In genomic region chr12:74980510-74980909, GRCh38 we compare ENCODE assay signal across 15 cellular contexts.
DNase-seq lines count a peak whose midpoint lies in the region; ATAC-seq and TF ChIP-seq lines count a peak whose summit lies in the region.
"Had no signal": no experiment of that assay in that cellular context is flagged by ENCODE, and none has a peak within 500 bp of the region (broad histone marks: within the 10 kb centered on the region; RNA-seq: fewer than 3 reads in every experiment).

No MANE protein-coding gene starts in this region.

- H3K79me1 ChIP-seq in mesendoderm (ENCODE audit: low read length) = no peaks in the 10 kb centered on the region

- H3K4me1 ChIP-seq in prostate gland (replicated peaks) (peaks cover 4% of the 10 kb centered on the region), lower lobe of right lung (no peaks in the 10 kb centered on the region), mesendoderm (ENCODE audit: control insufficient read depth, low read depth, low read length) (no peaks in the 10 kb centered on the region)
- H3K4me1 ChIP-seq: vagina had no signal

- 4% methylated on average over 4 of the region's 4 CpGs for WGBS in prostate gland
- no CpG with 5 or more reads among the region's 4 CpGs for WGBS in mesendoderm (ENCODE audit: extremely low coverage, insufficient coverage, low lambda C conversion rate)

- TF ChIP-seq POLR2A in prostate gland (IDR thresholded peaks at IDR 0.05) = no peak

- no peak overlapping the region for H2BK120ac ChIP-seq in mesendoderm (ENCODE audit: low read depth, low read length)

- H3K27ac ChIP-seq in prostate gland (no peak overlapping the region), lower lobe of right lung (no peak overlapping the region), mesendoderm (ENCODE audit: low read depth, low read length) (no peak overlapping the region)
- H3K27ac ChIP-seq: vagina had no signal

- no peaks in the 10 kb centered on the region for H3K9me3 ChIP-seq in prostate gland
- no peaks in the 10 kb centered on the region for H3K9me3 ChIP-seq in lower lobe of right lung
- H3K9me3 ChIP-seq: vagina had no signal

- H3K9ac ChIP-seq in mesendoderm (ENCODE audit: low read length) = no peak overlapping the region

- no peaks in the 10 kb centered on the region for H3K36me3 ChIP-seq in prostate gland
- no peaks in the 10 kb centered on the region for H3K36me3 ChIP-seq in lower lobe of right lung
- no peaks in the 10 kb centered on the region for H3K36me3 ChIP-seq in mesendoderm (ENCODE audit: control insufficient read depth, insufficient read depth, low read length)
- H3K36me3 ChIP-seq: vagina had no signal

- no peak overlapping the region for H3K18ac ChIP-seq in mesendoderm (ENCODE audit: low read length)

- H4K5ac ChIP-seq in mesendoderm (ENCODE audit: low read length) = no peak overlapping the region

- no peak overlapping the region for H3K4ac ChIP-seq in mesendoderm (ENCODE audit: low read depth, low read length)

- DNase-seq in EH (ENCODE audit: low read depth) = peak; percentile 0
- peak; percentile 72 for DNase-seq in NCI-H2171 treated with DMSO at 0.1 percent for 48 hours (lab: John Stamatoyannopoulos, UW)
- DNase-seq in epithelial cell of proximal tubule (ENCODE audit: low read depth) = peak; percentile 25
- peak; percentile 72 for DNase-seq in prostate gland (ENCODE audit: low spot score)
- no peak for DNase-seq in lower lobe of right lung
- no peak for DNase-seq in activated naive CD4-positive, alpha-beta T cell (lab: John Stamatoyannopoulos, UW)
- no peak for DNase-seq in NCI-H1436 (lab: John Stamatoyannopoulos, UW)
- DNase-seq in mesendoderm = no peak
- DNase-seq: activated CD4-positive, CD25-positive, alpha-beta regulatory T cell; aorta; Calu3; islet precursor cell; NCI-H1694; stimulated activated naive CD8-positive, alpha-beta T cell treated with anti-CD3 and anti-CD28 coated beads, Interleukin-15, amount 100 ng/mL, for 72 hours had no signal

- intact Hi-C loops in prostate gland (cut with DNase I) (no loop called here), lower lobe of right lung (cut with DNase I) (no loop called here)

- H2AK5ac ChIP-seq in mesendoderm (ENCODE audit: low read length) = no peak overlapping the region

- H2BK15ac ChIP-seq in mesendoderm (replicated peaks; ENCODE audit: low read depth) = no peak overlapping the region

- H3K4me3 ChIP-seq in epithelial cell of proximal tubule (ENCODE audit: low read depth, low read length) (no peak overlapping the region), prostate gland (no peak overlapping the region), lower lobe of right lung (no peak overlapping the region), mesendoderm (ENCODE audit: low read length) (no peak overlapping the region)
- H3K4me3 ChIP-seq: vagina had no signal

- ATAC-seq in lower lobe of right lung = no peak
- ATAC-seq: stimulated activated naive CD8-positive, alpha-beta T cell treated with anti-CD3 and anti-CD28 coated beads, Interleukin-15, amount 100 ng/mL, for 72 hours had no signal

- H3K79me2 ChIP-seq in mesendoderm (ENCODE audit: control insufficient read depth, insufficient read depth, low read length) = no peaks in the 10 kb centered on the region

- H3K4me2 ChIP-seq in mesendoderm (ENCODE audit: low read length) = no peak overlapping the region

- TF ChIP-seq CTCF in epithelial cell of proximal tubule (conservative IDR thresholded peaks at IDR 0.05; ENCODE audit: low read depth, low read length) (no peak), prostate gland (IDR thresholded peaks at IDR 0.05) (no peak), lower lobe of right lung (IDR thresholded peaks at IDR 0.05) (no peak)

- no peak overlapping the region for H4K8ac ChIP-seq in mesendoderm (ENCODE audit: low read depth, low read length)

- no peak overlapping the region for H3K56ac ChIP-seq in mesendoderm (ENCODE audit: low read length)

- no peaks in the 10 kb centered on the region for H3K27me3 ChIP-seq in prostate gland (replicated peaks; ENCODE audit: insufficient read depth)
- H3K27me3 ChIP-seq in lower lobe of right lung (ENCODE audit: low read depth) = no peaks in the 10 kb centered on the region
- no peaks in the 10 kb centered on the region for H3K27me3 ChIP-seq in mesendoderm (ENCODE audit: insufficient read depth, low read length, poor library complexity)
- H3K27me3 ChIP-seq: vagina had no signal

- no peak overlapping the region for H2BK5ac ChIP-seq in mesendoderm (ENCODE audit: low read length)

- H3K23ac ChIP-seq in mesendoderm (ENCODE audit: low read length) = no peak overlapping the region

Comparison
In these comparisons a context has a peak if more than half of its experiments do, and no peak if none do; other contexts are left out.
1. DNase-seq: peak in EH (single experiment), NCI-H2171 treated with DMSO at 0.1 percent for 48 hours (single experiment), epithelial cell of proximal tubule (single experiment) and prostate gland (single experiment); none in lower lobe of right lung (single experiment), activated naive CD4-positive, alpha-beta T cell (0 of 4), NCI-H1436 (single experiment) and mesendoderm (single experiment).